In the genomic region with DNA sequence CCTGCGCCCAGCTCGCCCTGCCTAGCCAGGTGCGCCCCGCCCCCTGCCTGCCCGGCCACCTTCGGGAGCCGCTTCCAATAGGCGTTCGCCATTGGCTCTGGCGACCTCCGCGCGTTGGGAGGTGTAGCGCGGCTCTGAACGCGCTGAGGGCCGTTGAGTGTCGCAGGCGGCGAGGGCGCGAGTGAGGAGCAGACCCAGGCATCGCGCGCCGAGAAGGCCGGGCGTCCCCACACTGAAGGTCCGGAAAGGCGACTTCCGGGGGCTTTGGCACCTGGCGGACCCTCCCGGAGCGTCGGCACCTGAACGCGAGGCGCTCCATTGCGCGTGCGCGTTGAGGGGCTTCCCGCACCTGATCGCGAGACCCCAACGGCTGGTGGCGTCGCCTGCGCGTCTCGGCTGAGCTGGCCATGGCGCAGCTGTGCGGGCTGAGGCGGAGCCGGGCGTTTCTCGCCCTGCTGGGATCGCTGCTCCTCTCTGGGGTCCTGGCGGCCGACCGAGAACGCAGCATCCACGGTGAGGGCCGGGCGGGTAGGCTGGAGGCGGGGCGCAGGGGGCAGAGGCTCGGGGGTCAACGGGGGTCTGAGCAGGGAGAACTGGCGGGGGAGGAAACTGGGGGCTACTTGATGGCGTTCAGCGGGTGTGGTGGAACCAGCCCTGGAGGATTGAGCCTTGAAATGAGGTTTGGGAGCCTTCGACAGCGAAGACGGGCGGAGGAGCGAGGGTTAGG, we compare ENCODE assay signal across 8 cellular contexts. TPM values are rescaled to one million over a fixed set of nuclear protein-coding genes. Genes with fewer than 3 reads are reported as not detected.
DNase-seq lines count a peak whose midpoint lies in the region; ATAC-seq, FAIRE-seq and TF ChIP-seq lines count a peak whose summit lies in the region.

A gene with protein sequence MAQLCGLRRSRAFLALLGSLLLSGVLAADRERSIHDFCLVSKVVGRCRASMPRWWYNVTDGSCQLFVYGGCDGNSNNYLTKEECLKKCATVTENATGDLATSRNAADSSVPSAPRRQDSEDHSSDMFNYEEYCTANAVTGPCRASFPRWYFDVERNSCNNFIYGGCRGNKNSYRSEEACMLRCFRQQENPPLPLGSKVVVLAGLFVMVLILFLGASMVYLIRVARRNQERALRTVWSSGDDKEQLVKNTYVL (plus strand): TSS at position 88 of the 727 bp plus-strand sequence. CDS start 320 bp downstream, at position 408.

- TF ChIP-seq RAD21 in K562 (CRISPR knock-in tag; conservative IDR thresholded peaks at IDR 0.05 in 1 of 2, IDR thresholded peaks at IDR 0.05 in 1 of 2) = no peak

- H3K27me3 ChIP-seq in BLaER1 = no peaks in the 10 kb centered on the region
- no peaks in the 10 kb centered on the region for H3K27me3 ChIP-seq in GM23338 (ENCODE audit: insufficient read depth)
- no peaks in the 10 kb centered on the region for H3K27me3 ChIP-seq in PC-9 (ENCODE audit: insufficient read depth, low read depth)
- no peaks in the 10 kb centered on the region for H3K27me3 ChIP-seq in K562 (ENCODE audit: control insufficient read depth in 2 of 2, insufficient read depth in 2 of 2, low read length in 2 of 2)
- no peaks in the 10 kb centered on the region for H3K27me3 ChIP-seq in iPS-20b (ENCODE audit: insufficient read depth, low read length)

- peak within 1 kb of the TSS; percentile 96 for H3K27ac Mint-ChIP-seq in GM23338

- peak within 1 kb of the TSS; percentile 71 for H3K4me3 ChIP-seq in BLaER1
- H3K4me3 ChIP-seq in GM23338 = peak within 1 kb of the TSS; percentile 96
- H3K4me3 ChIP-seq in PC-9 = peak within 1 kb of the TSS; percentile 79
- H3K4me3 ChIP-seq in K562 = no peak within 1 kb of the TSS
- peak within 1 kb of the TSS; percentile 82 for H3K4me3 ChIP-seq in iPS-20b (ENCODE audit: low read length)

- H3K79me2 ChIP-seq in GM23338 (replicated peaks; ENCODE audit: insufficient read depth) = peaks cover 49% of the 10 kb centered on the region
- peaks cover 52% of the 10 kb centered on the region for H3K79me2 ChIP-seq in PC-9 (ENCODE audit: low read depth)
- no peaks in the 10 kb centered on the region for H3K79me2 ChIP-seq in K562 (ENCODE audit: control insufficient read depth, insufficient read depth, low read length)

- TF ChIP-seq CTCF in GM23338 (conservative IDR thresholded peaks at IDR 0.05; ENCODE audit: low read depth in 2 of 2) = no peak
- TF ChIP-seq CTCF in PC-9 (conservative IDR thresholded peaks at IDR 0.05) = no peak
- no peak for TF ChIP-seq CTCF in K562 (IDR thresholded peaks at IDR 0.05 in 2 of 3, conservative IDR thresholded peaks at IDR 0.05 in 1 of 3; ENCODE audit: insufficient read depth in 2 of 3, low read depth in 1 of 3, low read length in 3 of 3)

- H3K27me3 Mint-ChIP-seq in GM23338 (ENCODE audit: insufficient read depth, low read depth, poor library complexity) = peaks cover 20% of the 10 kb centered on the region

- ATAC-seq in GM23338 (peak; percentile 77), K562 (no peak), GM19452 (IDR thresholded peaks at IDR 0.05; ENCODE audit: unreplicated experiment) (no peak)

- peak within 1 kb of the TSS; percentile 95 for H3K4me2 ChIP-seq in BLaER1
- H3K4me2 ChIP-seq in GM23338 = peak within 1 kb of the TSS; percentile 99
- H3K4me2 ChIP-seq in PC-9 = peak within 1 kb of the TSS; percentile 100
- H3K4me2 ChIP-seq in K562 (ENCODE audit: insufficient read depth, low read length) = no peak within 1 kb of the TSS

- H3K27ac ChIP-seq in BLaER1 (peak within 1 kb of the TSS; percentile 90), GM23338 (ENCODE audit: low read depth) (peak within 1 kb of the TSS; percentile 100), PC-9 (peak within 1 kb of the TSS; percentile 94), K562 (ENCODE audit: extremely low read depth, low read depth, low read length) (no peak within 1 kb of the TSS; the same call in 1 of the 3 replicates), iPS-20b (ENCODE audit: low read length) (peak within 1 kb of the TSS; percentile 59)

- H3K9me2 ChIP-seq in GM23338 (ENCODE audit: insufficient read depth) (no peaks in the 10 kb centered on the region), PC-9 (ENCODE audit: insufficient read depth) (no peaks in the 10 kb centered on the region)

- CTCF ChIA-PET in PC-9 (lab: Charles Lee) = interaction anchor here (1.1 kb wide), 1 partner anchor 26 kb away, joined by 5 read pairs; no protein-coding TSS in a partner anchor
- CTCF ChIA-PET in K562 (lab: Yijun Ruan, JAX; ENCODE audit: low intra/inter-chr PET ratio) = no interaction called here

- H2AFZ ChIP-seq in GM23338 (peak within 1 kb of the TSS; percentile 94), PC-9 (peak within 1 kb of the TSS; percentile 70), K562 (ENCODE audit: low read depth, low read length) (peak within 1 kb of the TSS; percentile 72)

- peaks cover 1% of the 10 kb centered on the region; the same call in 1 of the 2 replicates for H3K36me3 ChIP-seq in BLaER1
- H3K36me3 ChIP-seq in GM23338 (ENCODE audit: insufficient read depth) = no peaks in the 10 kb centered on the region
- peaks cover 16% of the 10 kb centered on the region; the same call in 1 of the 2 replicates for H3K36me3 ChIP-seq in PC-9 (ENCODE audit: low read depth)
- no peaks in the 10 kb centered on the region for H3K36me3 ChIP-seq in K562 (ENCODE audit: control insufficient read depth, insufficient read depth, low read length)
- no peaks in the 10 kb centered on the region for H3K36me3 ChIP-seq in iPS-20b (ENCODE audit: insufficient read depth, low read depth, low read length)

- H3K9me1 ChIP-seq in K562 (ENCODE audit: control insufficient read depth, insufficient read depth, low read length) = no peaks in the 10 kb centered on the region

- H3K4me1 Mint-ChIP-seq in GM23338 = peaks cover 48% of the 10 kb centered on the region

- no peaks in the 10 kb centered on the region; the same call in 2 of the 3 replicates for H3K36me3 Mint-ChIP-seq in GM23338 (ENCODE audit: low read depth)

- 97% methylated on average over 13 of the region's 78 CpGs for WGBS in K562 (ENCODE audit: insufficient coverage, low coverage, missing lambda C conversion rate)

- peak within 1 kb of the TSS; percentile 95 for H3K4me3 Mint-ChIP-seq in GM23338

- TF ChIP-seq POLR2A in K562 (conservative IDR thresholded peaks at IDR 0.05) = no peak

- no peak for TF ChIP-seq EP300 in K562 (IDR thresholded peaks at IDR 0.05; ENCODE audit: low read length)

- intact Hi-C loops in PC-9 (cut with micrococcal nuclease; ENCODE audit: unreplicated experiment) (loop anchor here (1.0 to 2.0 kb wide), 5 partner anchors 18 to 72 kb away; no protein-coding TSS in a partner anchor), K562 (cut with micrococcal nuclease) (no loop called here)

- H4K20me1 ChIP-seq in BLaER1 (peaks cover 43% of the 10 kb centered on the region), GM23338 (replicated peaks; ENCODE audit: insufficient read depth) (peaks cover 29% of the 10 kb centered on the region), PC-9 (ENCODE audit: insufficient read depth) (peaks cover 41% of the 10 kb centered on the region), K562 (replicated peaks; ENCODE audit: control insufficient read depth, insufficient read depth, low read length) (no peaks in the 10 kb centered on the region)

- H3K9me3 ChIP-seq in BLaER1 (no peaks in the 10 kb centered on the region), PC-9 (ENCODE audit: insufficient read depth, low read depth) (no peaks in the 10 kb centered on the region), K562 (replicated peaks; ENCODE audit: control insufficient read depth, insufficient read depth, low read depth, low read length) (no peaks in the 10 kb centered on the region), iPS-20b (ENCODE audit: insufficient read depth, low read depth, low read length) (no peaks in the 10 kb centered on the region)

- peak; percentile 95 for DNase-seq in GM23338 (ENCODE audit: low spot score)
- DNase-seq in PC-9 = no peak
- no peak for DNase-seq in K562 (ENCODE audit: extremely low read depth in 1 of 4, low spot score in 3 of 4)
- peak; percentile 31 to 42 for DNase-seq in stimulated activated CD4-positive, alpha-beta T cell treated with anti-CD3 and anti-CD28 coated beads, Interleukin-1b, Interleukin-23, amount 100 ng/mL, for 4 hours (ENCODE audit: low read depth in 2 of 2)
- DNase-seq in DMS114 treated with DMSO at 0.1 percent for 48 hours (lab: John Stamatoyannopoulos, UW; ENCODE audit: unreplicated experiment) = no peak

- in situ Hi-C loops in K562 (cut with MboI) = no loop called here

- FAIRE-seq in K562 (lab: Jason Lieb, UNC) = no peak

- H3K4me1 ChIP-seq in BLaER1 (peaks cover 52% of the 10 kb centered on the region), GM23338 (ENCODE audit: insufficient read depth) (peaks cover 52% of the 10 kb centered on the region), PC-9 (replicated peaks; ENCODE audit: insufficient read depth) (peaks cover 41% of the 10 kb centered on the region), K562 (replicated peaks in 1 of 2; ENCODE audit: control insufficient read depth in 2 of 2, insufficient read depth in 2 of 2, low read length in 2 of 2) (peaks cover 31 to 44% of the 10 kb centered on the region in 2 experiments; a peak in 4 of 5 replicates), iPS-20b (ENCODE audit: insufficient read depth, low read length) (peaks cover 30% of the 10 kb centered on the region)

- BruUV-seq in PC-9 (replicated peaks; lab: Mats Ljungman, UMichigan) (no TSS peak), K562 (replicated peaks; lab: Mats Ljungman, UMichigan) (no TSS peak)

- peaks cover 31% of the 10 kb centered on the region for H3F3A ChIP-seq in GM23338 (replicated peaks; ENCODE audit: low read depth)
- peaks cover 61% of the 10 kb centered on the region for H3F3A ChIP-seq in PC-9 (ENCODE audit: insufficient read depth, low read depth)

- POLR2A ChIA-PET in PC-9 (lab: Charles Lee; ENCODE audit: unreplicated experiment) = interaction anchor here (0.6 to 1.2 kb wide), 4 partner anchors 26 to 123 kb away, joined by 3 to 5 read pairs (median 4); partner anchors contain the start of gene GGN
- POLR2A ChIA-PET in K562 (lab: Yijun Ruan, JAX) = interaction anchor here (1.5 kb wide), 1 partner anchor 18 kb away, joined by 4 read pairs; no protein-coding TSS in a partner anchor

- no peaks in the 10 kb centered on the region for H3K9me3 Mint-ChIP-seq in GM23338

- H3K9ac ChIP-seq in BLaER1 (peak within 1 kb of the TSS; percentile 80), K562 (ENCODE audit: insufficient read depth in 1 of 2, low read depth in 2 of 2, low read length in 2 of 2) (peak within 1 kb of the TSS; percentile 19 to 21; a peak in 2 of 4 replicates), iPS-20b (ENCODE audit: low read depth, low read length) (peak within 1 kb of the TSS; percentile 95)

RNA-seq across cellular contexts. Expression of the gene that starts here (rescaled TPM):
- total RNA-seq in GM23338 (2014; rRNA removed; shearing (Covaris generic)) = 382 and 468 TPM in 2 replicates
- polyA plus RNA-seq in GM23338 (2016; fragmentation: Nextera tagmentation; extraction: Ambion mirVana) (298 and 319 TPM in 2 replicates), K562 (2011; rRNA removed) (4.5 and 4.6 TPM in 2 replicates), K562 (2014; fragmentation: Illumina TruSeq; extraction: Trizol) (3.6 and 4.4 TPM in 2 replicates), K562 (2014; fragmentation: Nextera tagmentation; extraction: Ambion mirVana) (1 to 10 TPM; 3.4 to 4.1 TPM), K562 (2014; rRNA removed) (0.93 and 1.6 TPM in 2 replicates)
- total RNA-seq in PC-9 (2021) (1,019 and 1,161 TPM in 2 replicates), K562 (2014; rRNA removed) (1.0 and 3.5 TPM in 2 replicates), K562 (2014; rRNA removed; fragmentation: Illumina TruSeq; extraction: Trizol) (0.38 and 0.84 TPM in 2 replicates), K562 (2015; rRNA removed; fragmentation: Illumina TruSeq; extraction: Trizol) (0.65 and 1.4 TPM in 2 replicates), K562 (2021) (1.9 and 2.1 TPM in 2 replicates)
- total RNA-seq in K562 (2011; cell fraction: chromatin; rRNA removed; ENCODE audit: low replicate concordance) = 0.49 and 2.1 TPM in 2 replicates
- 1.7 and 3.2 TPM in 2 replicates for total RNA-seq in K562 (2011; cell fraction: nucleolus; rRNA removed)
- total RNA-seq in K562 (2011; cell fraction: nucleoplasm; rRNA removed) = 0.73 and 4.7 TPM in 2 replicates
- 3.5 and 6.8 TPM in 2 replicates for polyA plus RNA-seq in K562 (2011; cell fraction: cytosol; rRNA removed)
- 3.8 and 4.9 TPM in 2 replicates for polyA plus RNA-seq in K562 (2011; cell fraction: nucleus; rRNA removed)
- 0.69 and 1.3 TPM in 2 replicates for polyA plus RNA-seq in K562 (2012)
- polyA minus RNA-seq in K562 (2011; rRNA and poly(A)+ RNA removed) = 1.9 and 3.0 TPM in 2 replicates
- 4.6 TPM in 1 of 2 replicates, not detected in the other for polyA minus RNA-seq in K562 (2011; cell fraction: cytosol; rRNA and poly(A)+ RNA removed)
- polyA minus RNA-seq in K562 (2011; cell fraction: nucleus; rRNA and poly(A)+ RNA removed) = 0.40 and 2.0 TPM in 2 replicates

Comparison
In these comparisons a context has a peak if more than half of its experiments do, and no peak if none do; other contexts are left out.
1. RNA of the gene that starts here (total RNA-seq): 1,019 to 1,161 TPM in PC-9 and 382 to 468 TPM in GM23338; 0.38 to 4.7 TPM in K562; every median in the first group is over 10 times any median in the second.
2. RNA of the gene that starts here (polyA plus RNA-seq): 298 to 319 TPM in GM23338; 0.69 to 6.8 TPM in K562; every median in the first group is over 10 times any median in the second.
3. H3K9ac ChIP-seq: peak in every context shown above with its lines; median percentile 95 in iPS-20b; 80 in BLaER1; 20 in K562.
4. DNase-seq: peak in GM23338 (single experiment) and stimulated activated CD4-positive, alpha-beta T cell treated with anti-CD3 and anti-CD28 coated beads, Interleukin-1b, Interleukin-23, amount 100 ng/mL, for 4 hours (2 of 2); none in PC-9 (0 of 2), K562 (0 of 4) and DMS114 treated with DMSO at 0.1 percent for 48 hours (single experiment).
5. Peak in every context shown above with its lines, with median percentiles within 50 percentile points of each other: H2AFZ ChIP-seq.